Comparison of ENCODE assay signal across 28 cellular contexts in the genomic region with DNA sequence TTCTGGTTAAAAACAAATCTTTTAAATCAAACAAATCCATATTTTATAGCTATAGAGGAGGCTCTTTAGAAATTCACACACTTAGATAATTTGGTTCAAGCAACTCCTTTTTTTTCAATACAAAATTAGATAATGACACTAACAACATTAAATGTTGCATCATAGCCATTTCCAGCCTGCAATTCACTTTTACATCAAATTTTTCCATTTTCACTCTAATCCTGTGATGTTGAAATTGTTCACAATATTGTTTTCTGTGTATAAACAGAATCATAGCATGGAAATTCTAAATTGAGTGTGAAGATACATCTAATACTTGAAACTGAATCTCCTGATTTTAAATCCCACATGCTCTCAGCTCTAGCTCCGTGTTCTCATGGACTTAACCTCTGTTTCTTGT.
"Had no signal": no experiment of that assay in that cellular context is flagged by ENCODE, and none has a peak within 500 bp of the region (broad histone marks: within the 10 kb centered on the region; RNA-seq: fewer than 3 reads in every experiment).

No MANE protein-coding gene starts in this region.

- H2AFZ ChIP-seq: PC-9 had no signal

- H3K36me3 ChIP-seq: WERI-Rb-1 had no signal

- H3K27ac ChIP-seq: body of pancreas, PC-9, RWPE1, WERI-Rb-1 had no signal

- H3K27me3 ChIP-seq: body of pancreas had no signal

- H3K9me3 ChIP-seq: body of pancreas had no signal

- H3K4me1 ChIP-seq: body of pancreas had no signal

- H3K4me2 ChIP-seq: PC-9 had no signal

- DNase-seq: activated CD4-positive, alpha-beta T cell treated with anti-CD3 and anti-CD28 coated beads for 1 hour; activated CD4-positive, alpha-beta T cell treated with anti-CD3 and anti-CD28 coated beads for 48 hours; activated CD4-positive, CD25-positive, alpha-beta regulatory T cell; activated CD8-positive, alpha-beta T cell treated with anti-CD3 and anti-CD28 coated beads for 36 hours; activated effector memory CD4-positive, alpha-beta T cell treated with anti-CD3 and anti-CD28 coated beads, Interleukin-2, amount 50 U/mL, for 16 hours; activated naive CD4-positive, alpha-beta T cell; activated naive CD4-positive, alpha-beta T cell treated with anti-CD3 and anti-CD28 coated beads, Interleukin-2, amount 50 U/mL, for 16 hours; activated naive CD8-positive, alpha-beta T cell treated with anti-CD3 and anti-CD28 coated beads for 36 hours; activated T-cell treated with anti-CD3 and anti-CD28 coated beads, Interleukin-2, amount 50 U/mL, for 1 hour; activated T-cell treated with anti-CD3 and anti-CD28 coated beads, Interleukin-2, amount 50 U/mL, for 72 hours; amygdala; body of pancreas; central memory CD4-positive, alpha-beta T cell; NCI-H1105; NCI-H1417 treated with DMSO at 0.1 percent for 48 hours; NCI-H187 treated with DMSO at 0.1 percent for 48 hours; NCI-H2081 treated with DMSO at 0.1 percent for 48 hours; NCI-H510A; NCI-H526; NCI-H748 treated with DMSO at 0.1 percent for 48 hours; NK-92 treated with Interleukin-12 subunit alpha and Interleukin-12 subunit beta, amount 100 ng/mL, for 24 hours; PC-9; SIG-M5; T1000; WERI-Rb-1 had no signal

- H3K4me3 ChIP-seq: body of pancreas, PC-9 had no signal

- ATAC-seq: activated CD8-positive, alpha-beta T cell treated with anti-CD3 and anti-CD28 coated beads for 36 hours; activated T-cell treated with anti-CD3 and anti-CD28 coated beads, Interleukin-2, amount 50 U/mL, for 72 hours; activated T-helper 17 cell treated with anti-CD3 and anti-CD28 coated beads, Interleukin-2, amount 50 U/mL, for 72 hours; body of pancreas; Right ventricle myocardium inferior had no signal
